ENCODE assay signal across 22 cellular contexts in genomic region chrX:20664774-20665173, GRCh38.
A peak's percentile ranks its signal among the peaks of the same experiment; 100 is the strongest.
DNase-seq lines count a peak whose midpoint lies in the region; FAIRE-seq and TF ChIP-seq lines count a peak whose summit lies in the region.
"Had no signal": no experiment of that assay in that cellular context is flagged by ENCODE, and none has a peak within 500 bp of the region (broad histone marks: within the 10 kb centered on the region; RNA-seq: fewer than 3 reads in every experiment).

No MANE protein-coding gene starts in this region.

- no peaks in the 10 kb centered on the region for H3F3A ChIP-seq in neural cell (ENCODE audit: insufficient read depth, low read length, poor library complexity, severe bottlenecking)

- no peak for TF ChIP-seq EP300 in neural cell (conservative IDR thresholded peaks at IDR 0.05; ENCODE audit: poor library complexity, severe bottlenecking)

- no peaks in the 10 kb centered on the region for H3K27me3 ChIP-seq in neural cell (ENCODE audit: insufficient read depth, low read depth, low read length)
- H3K27me3 ChIP-seq: sigmoid colon had no signal

- H3K27ac ChIP-seq in neural cell (ENCODE audit: low read length) = peak overlapping the region; percentile 71
- H3K27ac ChIP-seq: adrenal gland, sigmoid colon had no signal

- peak overlapping the region; percentile 36 for H3K9ac ChIP-seq in neural cell (ENCODE audit: low read length)

- TF ChIP-seq CTCF in brain (conservative IDR thresholded peaks at IDR 0.05) (no peak), neural cell (IDR thresholded peaks at IDR 0.05; ENCODE audit: poor library complexity, severe bottlenecking) (no peak), GM13976 (IDR thresholded peaks at IDR 0.05; ENCODE audit: borderline replicate concordance, control extremely low read depth, extremely low read depth, insufficient read depth, missing control alignments) (no peak)

- H3K27ac Mint-ChIP-seq in brain = peak overlapping the region in 4 of 5 experiments; percentile 26 to 97 (median 71)
- H3K27ac Mint-ChIP-seq: activated CD8-positive, alpha-beta T cell treated with anti-CD3 and anti-CD28 coated beads, Interleukin-2, amount 10 ng/mL, durations not matched to agents 7 days and 5 days; memory B cell; naive thymus-derived CD8-positive, alpha-beta T cell had no signal

- no peaks in the 10 kb centered on the region for H3K36me3 Mint-ChIP-seq in brain
- H3K36me3 Mint-ChIP-seq: memory B cell had no signal

- no peak overlapping the region for H2AFZ ChIP-seq in neural cell (ENCODE audit: low read depth, low read length)

- peaks cover 0 to 2% (median 0%) of the 10 kb centered on the region in 5 experiments for H3K9me3 Mint-ChIP-seq in brain
- H3K9me3 Mint-ChIP-seq: memory B cell had no signal

- H3K27me3 Mint-ChIP-seq in brain = peaks cover 3% of the 10 kb centered on the region
- H3K27me3 Mint-ChIP-seq: memory B cell; naive thymus-derived CD8-positive, alpha-beta T cell had no signal

- H3K9me2 ChIP-seq in neural cell (ENCODE audit: insufficient read depth, low read length) = no peaks in the 10 kb centered on the region

- FAIRE-seq in frontal cortex (lab: Jason Lieb, UNC) = no peak
- FAIRE-seq: bronchial epithelial cell had no signal

- in situ Hi-C loops in GM13976 (cut with MboI; ENCODE audit: low sequenced_read_pairs, unreplicated experiment) = no loop called here

- DNase-seq in ELF-1 (ENCODE audit: low read depth, low spot score) (peak; percentile 40), NCI-H146 treated with DMSO at 0.1 percent for 48 hours (lab: John Stamatoyannopoulos, UW; ENCODE audit: unreplicated experiment) (peak; percentile 5), frontal cortex (ENCODE audit: low spot score in 2 of 2) (no peak), AG08396 (ENCODE audit: low spot score) (no peak), SIG-M5 (lab: John Stamatoyannopoulos, UW) (no peak), GM13976 (ENCODE audit: low spot score) (no peak)
- DNase-seq: activated CD4-positive, alpha-beta T cell treated with anti-CD3 and anti-CD28 coated beads for 1 hour; activated CD8-positive, alpha-beta T cell treated with anti-CD3 and anti-CD28 coated beads, Interleukin-2, amount 10 ng/mL, durations not matched to agents 7 days and 5 days; adrenal gland; cortex of kidney; DMS153; Karpas-422; kidney glomerular epithelial cell; naive thymus-derived CD8-positive, alpha-beta T cell; NCI-H2171 treated with DMSO at 0.1 percent for 48 hours; posterior cingulate gyrus; SHP77 treated with DMSO at 0.1 percent for 48 hours; sigmoid colon had no signal

- no peaks in the 10 kb centered on the region for H3K36me3 ChIP-seq in neural cell (ENCODE audit: insufficient read depth, low read length)
- H3K36me3 ChIP-seq: adrenal gland, sigmoid colon had no signal

- peak overlapping the region; percentile 35 for H3K4me3 ChIP-seq in neural cell (ENCODE audit: low read length)
- H3K4me3 ChIP-seq: adrenal gland, sigmoid colon had no signal

- no peaks in the 10 kb centered on the region for H4K20me1 ChIP-seq in neural cell (ENCODE audit: insufficient read depth)

- H3K9me3 ChIP-seq in neural cell (ENCODE audit: low read length) = no peaks in the 10 kb centered on the region
- H3K9me3 ChIP-seq: adrenal gland, sigmoid colon had no signal

- peaks cover 56% of the 10 kb centered on the region for H3K4me1 Mint-ChIP-seq in brain
- H3K4me1 Mint-ChIP-seq: memory B cell; naive thymus-derived CD8-positive, alpha-beta T cell had no signal

- H3K4me3 Mint-ChIP-seq in brain = peak overlapping the region in 4 of 5 experiments; percentile 19 to 73 (median 46)
- H3K4me3 Mint-ChIP-seq: activated CD8-positive, alpha-beta T cell treated with anti-CD3 and anti-CD28 coated beads, Interleukin-2, amount 10 ng/mL, durations not matched to agents 7 days and 5 days; memory B cell; naive thymus-derived CD8-positive, alpha-beta T cell had no signal

- H3K4me2 ChIP-seq in neural cell (ENCODE audit: low read length) = peak overlapping the region; percentile 41

- TF ChIP-seq RAD21 in neural cell (conservative IDR thresholded peaks at IDR 0.05) = no peak

- no peaks in the 10 kb centered on the region for H3K79me2 ChIP-seq in neural cell (replicated peaks; ENCODE audit: insufficient read depth, low read length)

TF ChIP-seq in neural cell, 6 proteins besides CTCF, POLR2A, EP300 and RAD21:
- no peak for TF ChIP-seq MXI1 (conservative IDR thresholded peaks at IDR 0.05; ENCODE audit: poor library complexity, severe bottlenecking)
- peak; percentile 98 for TF ChIP-seq REST (IDR thresholded peaks at IDR 0.05; ENCODE audit: borderline replicate concordance)

Comparison
In these comparisons a context has a peak if more than half of its experiments do, and no peak if none do; other contexts are left out.
1. DNase-seq: peak in ELF-1 (single experiment) and NCI-H146 treated with DMSO at 0.1 percent for 48 hours (single experiment); none in frontal cortex (0 of 2), AG08396 (single experiment), SIG-M5 (single experiment) and GM13976 (single experiment).